1 cellular context compared by ENCODE assay signal in the genomic region with DNA sequence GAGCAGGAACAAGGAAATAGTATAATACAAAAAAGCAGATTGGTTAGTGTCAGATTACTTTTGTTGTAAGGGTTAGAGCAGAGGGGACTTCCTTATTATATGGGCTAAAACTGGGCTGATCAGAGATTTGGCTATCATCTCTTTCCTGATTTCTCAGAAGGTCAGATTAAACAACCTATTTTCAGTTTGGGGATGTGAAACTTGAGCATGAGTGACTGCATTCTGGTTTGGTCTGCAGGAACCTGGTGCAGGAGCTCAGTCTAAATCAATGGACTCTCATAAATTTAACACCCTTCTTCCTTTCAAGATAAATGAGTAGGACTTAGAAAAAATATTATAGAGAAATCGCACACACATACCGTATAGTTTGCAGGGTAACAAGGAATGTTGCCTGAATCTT.
TF ChIP-seq lines count a peak whose summit lies in the region.

No MANE protein-coding gene starts in this region.

TF ChIP-seq in GM12878, 131 proteins besides CTCF, POLR2A, EP300 and RAD21:
- TF ChIP-seq SPI1 (IDR thresholded peaks at IDR 0.05; ENCODE audit: borderline replicate concordance, insufficient read depth, low read depth, low read length) = peak; percentile 84
- no peak for TF ChIP-seq ZNF384 (IDR thresholded peaks at IDR 0.05; ENCODE audit: borderline replicate concordance, low read depth, low read length)
- TF ChIP-seq, protein P1, sequence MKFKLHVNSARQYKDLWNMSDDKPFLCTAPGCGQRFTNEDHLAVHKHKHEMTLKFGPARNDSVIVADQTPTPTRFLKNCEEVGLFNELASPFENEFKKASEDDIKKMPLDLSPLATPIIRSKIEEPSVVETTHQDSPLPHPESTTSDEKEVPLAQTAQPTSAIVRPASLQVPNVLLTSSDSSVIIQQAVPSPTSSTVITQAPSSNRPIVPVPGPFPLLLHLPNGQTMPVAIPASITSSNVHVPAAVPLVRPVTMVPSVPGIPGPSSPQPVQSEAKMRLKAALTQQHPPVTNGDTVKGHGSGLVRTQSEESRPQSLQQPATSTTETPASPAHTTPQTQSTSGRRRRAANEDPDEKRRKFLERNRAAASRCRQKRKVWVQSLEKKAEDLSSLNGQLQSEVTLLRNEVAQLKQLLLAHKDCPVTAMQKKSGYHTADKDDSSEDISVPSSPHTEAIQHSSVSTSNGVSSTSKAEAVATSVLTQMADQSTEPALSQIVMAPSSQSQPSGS (IDR thresholded peaks at IDR 0.05; ENCODE audit: low read length) = no peak
- no peak for TF ChIP-seq RFX5 (IDR thresholded peaks at IDR 0.05; ENCODE audit: low read depth, low read length)
- TF ChIP-seq KLF5 (IDR thresholded peaks at IDR 0.05; ENCODE audit: partially characterized antibody) = no peak
- no peak for TF ChIP-seq ZNF24 (IDR thresholded peaks at IDR 0.05)
- no peak for TF ChIP-seq SMARCA5 (IDR thresholded peaks at IDR 0.05)
- no peak for TF ChIP-seq STAT1 (conservative IDR thresholded peaks at IDR 0.05)
- TF ChIP-seq, protein P2, sequence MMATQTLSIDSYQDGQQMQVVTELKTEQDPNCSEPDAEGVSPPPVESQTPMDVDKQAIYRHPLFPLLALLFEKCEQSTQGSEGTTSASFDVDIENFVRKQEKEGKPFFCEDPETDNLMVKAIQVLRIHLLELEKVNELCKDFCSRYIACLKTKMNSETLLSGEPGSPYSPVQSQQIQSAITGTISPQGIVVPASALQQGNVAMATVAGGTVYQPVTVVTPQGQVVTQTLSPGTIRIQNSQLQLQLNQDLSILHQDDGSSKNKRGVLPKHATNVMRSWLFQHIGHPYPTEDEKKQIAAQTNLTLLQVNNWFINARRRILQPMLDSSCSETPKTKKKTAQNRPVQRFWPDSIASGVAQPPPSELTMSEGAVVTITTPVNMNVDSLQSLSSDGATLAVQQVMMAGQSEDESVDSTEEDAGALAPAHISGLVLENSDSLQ (IDR thresholded peaks at IDR 0.05) = 0 out of 2 replicates have a peak, but pooled peaks have one; percentile 15
- TF ChIP-seq NFXL1 (IDR thresholded peaks at IDR 0.05; ENCODE audit: borderline replicate concordance) = no peak
- TF ChIP-seq, protein P3, sequence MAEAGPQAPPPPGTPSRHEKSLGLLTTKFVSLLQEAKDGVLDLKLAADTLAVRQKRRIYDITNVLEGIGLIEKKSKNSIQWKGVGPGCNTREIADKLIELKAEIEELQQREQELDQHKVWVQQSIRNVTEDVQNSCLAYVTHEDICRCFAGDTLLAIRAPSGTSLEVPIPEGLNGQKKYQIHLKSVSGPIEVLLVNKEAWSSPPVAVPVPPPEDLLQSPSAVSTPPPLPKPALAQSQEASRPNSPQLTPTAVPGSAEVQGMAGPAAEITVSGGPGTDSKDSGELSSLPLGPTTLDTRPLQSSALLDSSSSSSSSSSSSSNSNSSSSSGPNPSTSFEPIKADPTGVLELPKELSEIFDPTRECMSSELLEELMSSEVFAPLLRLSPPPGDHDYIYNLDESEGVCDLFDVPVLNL (IDR thresholded peaks at IDR 0.05; ENCODE audit: low read depth, low read length) = no peak
